ENCODE assay signal across 9 cellular contexts in genomic region chr5:94969174-94969573, GRCh38.
A peak's percentile ranks its signal among the peaks of the same experiment; 100 is the strongest.
DNase-seq lines count a peak whose midpoint lies in the region; ATAC-seq and TF ChIP-seq lines count a peak whose summit lies in the region.
"Had no signal": no experiment of that assay in that cellular context is flagged by ENCODE, and none has a peak within 500 bp of the region (broad histone marks: within the 10 kb centered on the region; RNA-seq: fewer than 3 reads in every experiment).

No MANE protein-coding gene starts in this region.

- DNase-seq in SK-N-SH (no peak), lower lobe of right lung (no peak), spleen (no peak), substantia nigra (lab: John Stamatoyannopoulos, UW) (no peak)
- DNase-seq in activated CD4-positive, alpha-beta T cell treated with anti-CD3 and anti-CD28 coated beads, Interleukin-2, amount 50 U/mL, for 48 hours: no peak
- no peak for DNase-seq in stimulated activated CD4-positive, alpha-beta T cell treated with anti-CD3 and anti-CD28 coated beads, Interleukin-4, amount 100 ng/mL, for 24 hours
- DNase-seq: activated CD4-positive, alpha-beta T cell treated with anti-CD3 and anti-CD28 coated beads for 1 hour had no signal

- peak; percentile 30 for TF ChIP-seq CTCF in GM12873 (IDR thresholded peaks at IDR 0.05; ENCODE audit: insufficient read depth, low read depth, low read length, missing control alignments)
- peak; percentile 54 for TF ChIP-seq CTCF in SK-N-SH (IDR thresholded peaks at IDR 0.05)
- TF ChIP-seq CTCF in lower lobe of right lung (IDR thresholded peaks at IDR 0.05): peak; percentile 13
- no peak for TF ChIP-seq CTCF in spleen (IDR thresholded peaks at IDR 0.05 in 8 of 11, conservative IDR thresholded peaks at IDR 0.05 in 3 of 11)

- no peaks in the 10 kb centered on the region for H3K36me3 ChIP-seq in SK-N-SH (replicated peaks in 1 of 2; ENCODE audit: control insufficient read depth in 1 of 2, insufficient read depth in 2 of 2, low read length in 1 of 2)
- no peaks in the 10 kb centered on the region for H3K36me3 ChIP-seq in lower lobe of right lung
- no peaks in the 10 kb centered on the region for H3K36me3 ChIP-seq in spleen

- H3K9me2 ChIP-seq in SK-N-SH: no peaks in the 10 kb centered on the region

- no peak overlapping the region for H2AFZ ChIP-seq in SK-N-SH (ENCODE audit: low read depth)

- H3F3A ChIP-seq in SK-N-SH (replicated peaks; ENCODE audit: insufficient read depth): no peaks in the 10 kb centered on the region

- H4K20me1 ChIP-seq in SK-N-SH (ENCODE audit: insufficient read depth): no peaks in the 10 kb centered on the region

- H3K9me3 ChIP-seq in SK-N-SH (no peaks in the 10 kb centered on the region), lower lobe of right lung (no peaks in the 10 kb centered on the region), spleen (peaks cover 0 to 10% (median 5%) of the 10 kb centered on the region in 8 donors)

- H3K27ac ChIP-seq in SK-N-SH (ENCODE audit: low read depth in 2 of 2, low read length in 1 of 2) (no peak overlapping the region), lower lobe of right lung (no peak overlapping the region), spleen (no peak overlapping the region), substantia nigra (ENCODE audit: low read depth, low read length, poor library complexity, severe bottlenecking) (no peak overlapping the region)

- TF ChIP-seq POLR2A in spleen (IDR thresholded peaks at IDR 0.05): no peak

- intact Hi-C loops in lower lobe of right lung (cut with DNase I): loop anchor here (10.0 kb wide), 1 partner anchor 286 kb away; no protein-coding TSS in a partner anchor
- intact Hi-C loops in spleen (cut with DNase I; ENCODE audit: low total_unique reads): no loop called here

- H3K4me2 ChIP-seq in SK-N-SH: no peak overlapping the region

- peak; percentile 65 for ATAC-seq in HG03354 (IDR thresholded peaks at IDR 0.05; ENCODE audit: poor library complexity, severe bottlenecking, unreplicated experiment)
- ATAC-seq in lower lobe of right lung: peak in 1 of 2 donors; percentile 36

- CTCF ChIA-PET in SK-N-SH (lab: Yijun Ruan, JAX): interaction anchor here (0.7 to 2.9 kb wide), 8 partner anchors 10 to 294 kb away, joined by 3 to 37 read pairs (median 3); no protein-coding TSS in a partner anchor

- H3K4me3 ChIP-seq in SK-N-SH (ENCODE audit: low read depth in 2 of 2, low read length in 1 of 2): no peak overlapping the region
- H3K4me3 ChIP-seq in lower lobe of right lung: no peak overlapping the region
- H3K4me3 ChIP-seq in spleen: no peak overlapping the region

- TF ChIP-seq RAD21 in SK-N-SH (IDR thresholded peaks at IDR 0.05; ENCODE audit: low read length): peak; percentile 44

- WGBS in SK-N-SH (ENCODE audit: low lambda C conversion rate): 39% methylated on average over 3 of the region's 3 CpGs
- WGBS in spleen, 5 donors: 17 to 46% (median 23%) methylated on average over 3 of the region's 3 CpGs

- POLR2A ChIA-PET in SK-N-SH (lab: Yijun Ruan, JAX): no interaction called here

- H3K4me1 ChIP-seq in SK-N-SH (ENCODE audit: control insufficient read depth in 1 of 2, insufficient read depth in 2 of 2, low read depth in 1 of 2, low read length in 1 of 2): no peaks in the 10 kb centered on the region
- peaks cover 9% of the 10 kb centered on the region for H3K4me1 ChIP-seq in lower lobe of right lung
- H3K4me1 ChIP-seq in spleen: peaks cover 0 to 8% (median 0%) of the 10 kb centered on the region in 6 donors

- no peaks in the 10 kb centered on the region for H3K27me3 ChIP-seq in SK-N-SH (ENCODE audit: insufficient read depth)
- no peaks in the 10 kb centered on the region for H3K27me3 ChIP-seq in lower lobe of right lung (ENCODE audit: low read depth)
- no peaks in the 10 kb centered on the region for H3K27me3 ChIP-seq in spleen (replicated peaks in 1 of 7)

- no peak for TF ChIP-seq EP300 in SK-N-SH (IDR thresholded peaks at IDR 0.05; ENCODE audit: borderline replicate concordance in 1 of 2, low read depth in 1 of 2, low read length in 1 of 2)

- H3K79me2 ChIP-seq in SK-N-SH (ENCODE audit: insufficient read depth): no peaks in the 10 kb centered on the region

- H3K9ac ChIP-seq in SK-N-SH: no peak overlapping the region

TF ChIP-seq in SK-N-SH, 30 proteins besides CTCF, POLR2A, EP300 and RAD21:
- peak; percentile 26; the same call in 1 of the 2 replicates for TF ChIP-seq SMC3 (IDR thresholded peaks at IDR 0.05; ENCODE audit: low read depth, low read length)
- no peak for TF ChIP-seq TCF12 (IDR thresholded peaks at IDR 0.05)

Comparison
In these comparisons a context has a peak if more than half of its experiments do, and no peak if none do; other contexts are left out.
1. CTCF ChIP-seq: peak in GM12873 (single experiment), SK-N-SH (single experiment) and lower lobe of right lung (single experiment); none in spleen (0 of 11).